Comparison of ENCODE assay signal across 9 cellular contexts in genomic region chr2:44802409-44803099, GRCh38.
A peak's percentile ranks its signal among the peaks of the same experiment; 100 is the strongest.
DNase-seq lines count a peak whose midpoint lies in the region; ATAC-seq, FAIRE-seq and TF ChIP-seq lines count a peak whose summit lies in the region.
"Had no signal": no experiment of that assay in that cellular context is flagged by ENCODE, and none has a peak within 500 bp of the region (broad histone marks: within the 10 kb centered on the region; RNA-seq: fewer than 3 reads in every experiment).

No MANE protein-coding gene starts in this region.

- no peak for TF ChIP-seq RAD21 in HepG2 (CRISPR knock-in tag; IDR thresholded peaks at IDR 0.05)

- H3K27ac Mint-ChIP-seq in immature natural killer cell = no peak overlapping the region

- no peak overlapping the region for H3K9ac ChIP-seq in HepG2 (ENCODE audit: insufficient read depth, low read depth, low read length)

- H4K20me1 ChIP-seq in HepG2 (ENCODE audit: insufficient read depth, low read length) = no peaks in the 10 kb centered on the region

- no peaks in the 10 kb centered on the region for H3K4me1 ChIP-seq in HepG2 (ENCODE audit: insufficient read depth, low read length)
- peaks cover 0 to 5% (median 0%) of the 10 kb centered on the region in 4 donors for H3K4me1 ChIP-seq in right lobe of liver
- H3K4me1 ChIP-seq in lower lobe of right lung = peaks cover 17% of the 10 kb centered on the region
- H3K4me1 ChIP-seq in urinary bladder (ENCODE audit: insufficient read depth) = no peaks in the 10 kb centered on the region

- BruUV-seq in HepG2 (replicated peaks; lab: Mats Ljungman, UMichigan) = no TSS peak

- in situ Hi-C loops in HepG2 (cut with HindIII; ENCODE audit: extremely low pct_ligation_motif_present, low pct_unique_long_range_greater_than_20kb) = no loop called here
- in situ Hi-C loops in astrocyte of the spinal cord (cut with HindIII; ENCODE audit: low sequenced_read_pairs) = no loop called here
- in situ Hi-C loops in KBM-7 (cut with MboI; ENCODE audit: low pct_unique_long_range_greater_than_20kb, low sequenced_read_pairs) = no loop called here

- peaks cover 0 to 7% (median 0%) of the 10 kb centered on the region in 6 donors for H3K9me3 Mint-ChIP-seq in immature natural killer cell

- POLR2A ChIA-PET in HepG2 (lab: Yijun Ruan, JAX) = no interaction called here

- no peak for TF ChIP-seq CTCF in HepG2 (CRISPR knock-in tag; IDR thresholded peaks at IDR 0.05)
- TF ChIP-seq CTCF in right lobe of liver (IDR thresholded peaks at IDR 0.05) = no peak
- no peak for TF ChIP-seq CTCF in astrocyte of the spinal cord (IDR thresholded peaks at IDR 0.05; ENCODE audit: low read depth, low read length)
- no peak for TF ChIP-seq CTCF in lower lobe of right lung (IDR thresholded peaks at IDR 0.05)

- H3K9me3 ChIP-seq in HepG2 (ENCODE audit: low read length) (no peaks in the 10 kb centered on the region), right lobe of liver (no peaks in the 10 kb centered on the region), lower lobe of right lung (no peaks in the 10 kb centered on the region)

- 24% methylated on average over 42 of the region's 46 CpGs for WGBS in HepG2 (ENCODE audit: low lambda C conversion rate)
- WGBS in right lobe of liver (ENCODE audit: insufficient coverage, low coverage, low lambda C conversion rate, missing lambda C conversion rate) = 10% methylated on average over 7 of the region's 46 CpGs
- 4% methylated on average over 46 of the region's 46 CpGs for WGBS in urinary bladder

- peaks cover 0 to 1% of the 10 kb centered on the region in 2 donors for H3K4me1 Mint-ChIP-seq in immature natural killer cell

- H3K4me3 Mint-ChIP-seq in immature natural killer cell = no peak overlapping the region

- FAIRE-seq in HepG2 (lab: Jason Lieb, UNC) = no peak

- TF ChIP-seq EP300 in HepG2 (IDR thresholded peaks at IDR 0.05; ENCODE audit: low read depth in 2 of 2, low read length in 2 of 2) (no peak), HepG2 (CRISPR knock-in tag; IDR thresholded peaks at IDR 0.05; ENCODE audit: borderline replicate concordance) (no peak)

- H3K36me3 ChIP-seq in HepG2 (replicated peaks in 1 of 2; ENCODE audit: control insufficient read depth in 1 of 2, insufficient read depth in 2 of 2, low read length in 2 of 2) (no peaks in the 10 kb centered on the region), right lobe of liver (no peaks in the 10 kb centered on the region), lower lobe of right lung (no peaks in the 10 kb centered on the region), urinary bladder (ENCODE audit: insufficient read depth) (no peaks in the 10 kb centered on the region)

- peaks cover 20 to 54% (median 22%) of the 10 kb centered on the region in 3 donors for H3K27me3 Mint-ChIP-seq in immature natural killer cell (ENCODE audit: low read depth in 3 of 3)

- H3K4me3 ChIP-seq in HepG2 (replicated peaks in 1 of 3; ENCODE audit: insufficient read depth in 1 of 3, low read depth in 2 of 3, low read length in 3 of 3) = peak overlapping the region in 1 of 3 experiments; percentile 41; a peak in 1 of 6 replicates
- no peak overlapping the region for H3K4me3 ChIP-seq in right lobe of liver
- H3K4me3 ChIP-seq in astrocyte of the spinal cord (ENCODE audit: low read depth, low read length) = no peak overlapping the region
- H3K4me3 ChIP-seq in lower lobe of right lung = peak overlapping the region; percentile 14
- peak overlapping the region; percentile 32 for H3K4me3 ChIP-seq in urinary bladder (ENCODE audit: low read depth, low read length)

- peak; percentile 71 for ATAC-seq in HepG2
- ATAC-seq in right lobe of liver = no peak
- ATAC-seq in lower lobe of right lung = no peak

- no peak overlapping the region for H2AFZ ChIP-seq in HepG2 (ENCODE audit: low read length)

- peak overlapping the region; percentile 19 for H3K4me2 ChIP-seq in HepG2 (ENCODE audit: low read depth, low read length)

- H3K27ac ChIP-seq in HepG2 (ENCODE audit: extremely low read length, insufficient read depth, low read length) (no peak overlapping the region), right lobe of liver (no peak overlapping the region), lower lobe of right lung (no peak overlapping the region), urinary bladder (ENCODE audit: low read depth) (no peak overlapping the region)
- H3K27ac ChIP-seq: C4-2B had no signal

- CTCF ChIA-PET in HepG2 (lab: Yijun Ruan, JAX; ENCODE audit: low intra/inter-chr PET ratio, low total read pairs) = no interaction called here

- H3K36me3 Mint-ChIP-seq in immature natural killer cell = peaks cover 0 to 4% (median 0%) of the 10 kb centered on the region in 3 donors

- H3K27me3 ChIP-seq in HepG2 (ENCODE audit: control insufficient read depth in 1 of 2, insufficient read depth in 2 of 2, low read length in 2 of 2) = peaks cover 2 to 67% of the 10 kb centered on the region in 2 experiments; a peak in 4 of 5 replicates
- peaks cover 0 to 5% of the 10 kb centered on the region in 2 donors for H3K27me3 ChIP-seq in right lobe of liver
- peaks cover 98% of the 10 kb centered on the region for H3K27me3 ChIP-seq in lower lobe of right lung (ENCODE audit: low read depth)

- DNase-seq in HepG2 (ENCODE audit: low spot score) = no peak
- DNase-seq in right lobe of liver = no peak
- peak; percentile 5 for DNase-seq in astrocyte of the spinal cord (ENCODE audit: low read depth, low spot score)
- no peak for DNase-seq in lower lobe of right lung
- DNase-seq in immature natural killer cell = no peak
- DNase-seq in KBM-7 = no peak
- DNase-seq in glomerular visceral epithelial cell (ENCODE audit: extremely low spot score) = no peak

- intact Hi-C loops in HepG2 (cut with micrococcal nuclease; ENCODE audit: unreplicated experiment) = no loop called here
- intact Hi-C loops in right lobe of liver (cut with DNase I) = no loop called here
- intact Hi-C loops in lower lobe of right lung (cut with DNase I) = no loop called here

- no peaks in the 10 kb centered on the region for H3K79me2 ChIP-seq in HepG2 (ENCODE audit: insufficient read depth, low read length)

- no peak for TF ChIP-seq POLR2A in HepG2 (IDR thresholded peaks at IDR 0.05; ENCODE audit: insufficient read depth in 1 of 2, low read depth in 2 of 2, low read length in 2 of 2)
- TF ChIP-seq POLR2A in right lobe of liver (IDR thresholded peaks at IDR 0.05) = no peak

TF ChIP-seq in HepG2, 621 proteins besides CTCF, POLR2A, EP300 and RAD21:
- no peak for TF ChIP-seq IKZF4 (CRISPR knock-in tag; IDR thresholded peaks at IDR 0.05; ENCODE audit: borderline replicate concordance, low read depth, not compliant biosample characterization)
- no peak for TF ChIP-seq ZBTB38 (CRISPR knock-in tag; IDR thresholded peaks at IDR 0.05)
- no peak for TF ChIP-seq IRF2 (CRISPR knock-in tag; IDR thresholded peaks at IDR 0.05)
- no peak for TF ChIP-seq RXRB (CRISPR knock-in tag; IDR thresholded peaks at IDR 0.05; ENCODE audit: borderline replicate concordance)
- TF ChIP-seq ZNF44 (CRISPR knock-in tag; IDR thresholded peaks at IDR 0.05) = no peak
- no peak for TF ChIP-seq HIVEP1 (CRISPR knock-in tag; IDR thresholded peaks at IDR 0.05)
- no peak for TF ChIP-seq MAZ (IDR thresholded peaks at IDR 0.05; ENCODE audit: borderline replicate concordance, low read depth, low read length)
- TF ChIP-seq MAZ (CRISPR knock-in tag; IDR thresholded peaks at IDR 0.05; ENCODE audit: low read depth) = no peak
- no peak for TF ChIP-seq KDM2A (CRISPR knock-in tag; IDR thresholded peaks at IDR 0.05; ENCODE audit: borderline replicate concordance, low read depth)
- TF ChIP-seq ZC3H4 (CRISPR knock-in tag; IDR thresholded peaks at IDR 0.05; ENCODE audit: borderline replicate concordance) = no peak
- TF ChIP-seq TP53 (CRISPR knock-in tag; conservative IDR thresholded peaks at IDR 0.05) = no peak
- TF ChIP-seq ZBTB1 (CRISPR knock-in tag; IDR thresholded peaks at IDR 0.05; ENCODE audit: borderline replicate concordance) = no peak
- TF ChIP-seq SKI (IDR thresholded peaks at IDR 0.05; ENCODE audit: partially characterized antibody) = no peak
- no peak for TF ChIP-seq ZNF256 (CRISPR knock-in tag; conservative IDR thresholded peaks at IDR 0.05)
- TF ChIP-seq ETV6 (CRISPR knock-in tag; conservative IDR thresholded peaks at IDR 0.05) = no peak
- no peak for TF ChIP-seq KMT2B (CRISPR knock-in tag; IDR thresholded peaks at IDR 0.05)
- TF ChIP-seq ZNF552 (CRISPR knock-in tag; IDR thresholded peaks at IDR 0.05; ENCODE audit: borderline replicate concordance) = no peak
- TF ChIP-seq ZZZ3 (CRISPR knock-in tag; IDR thresholded peaks at IDR 0.05; ENCODE audit: borderline replicate concordance) = no peak

Comparison
In these comparisons a context has a peak if more than half of its experiments do, and no peak if none do; other contexts are left out.
1. H3K4me3 ChIP-seq: peak in lower lobe of right lung (single experiment) and urinary bladder (single experiment); none in right lobe of liver (0 of 3) and astrocyte of the spinal cord (single experiment).